8 cellular contexts compared by ENCODE assay signal in genomic region chr1:25774921-25775774, GRCh38. TPM values are rescaled to one million over a fixed set of nuclear protein-coding genes. Genes with fewer than 3 reads are reported as not detected.
A peak's percentile ranks its signal among the peaks of the same experiment; 100 is the strongest.
DNase-seq lines count a peak whose midpoint lies in the region; ATAC-seq lines count a peak whose summit lies in the region.

No MANE protein-coding gene starts in this region.

- DNase-seq in G401 (ENCODE audit: low spot score), result peak; percentile 69
- peak; percentile 23 for DNase-seq in NCI-H524 treated with DMSO at 0.1 percent for 48 hours (lab: John Stamatoyannopoulos, UW)
- DNase-seq in activated T-cell treated with anti-CD3 and anti-CD28 coated beads, Interleukin-2, amount 50 U/mL, for 4 hours, result peak; percentile 82
- DNase-seq in neuronal stem cell (ENCODE audit: low spot score), result no peak
- no peak for DNase-seq in iPS-NIHi7 (ENCODE audit: extremely low spot score)

- H2BK120ac ChIP-seq in neuronal stem cell (ENCODE audit: low read depth, low read length), result no peak overlapping the region

- no peak overlapping the region for H3K4me2 ChIP-seq in neuronal stem cell (ENCODE audit: insufficient read depth, low read length, poor library complexity, severe bottlenecking)

- H3K36me3 ChIP-seq in neuronal stem cell (replicated peaks in 1 of 2; ENCODE audit: control insufficient read depth in 2 of 2, insufficient read depth in 2 of 2, low read length in 2 of 2), result no peaks in the 10 kb centered on the region

- no peaks in the 10 kb centered on the region for H3K79me1 ChIP-seq in neuronal stem cell (ENCODE audit: low read depth, low read length)

- H2AFZ ChIP-seq in neuronal stem cell (ENCODE audit: low read length), result no peak overlapping the region

- no peak overlapping the region for H4K91ac ChIP-seq in neuronal stem cell (ENCODE audit: low read depth, low read length, poor library complexity)

- no peak overlapping the region for H3K4me3 ChIP-seq in neuronal stem cell (ENCODE audit: low read length in 2 of 2)

- no peaks in the 10 kb centered on the region for H3K27me3 Mint-ChIP-seq in activated T-cell treated with anti-CD3 and anti-CD28 coated beads, Interleukin-2, amount 50 U/mL, for 4 hours (ENCODE audit: low read depth)

- peak overlapping the region; percentile 39 for H3K4me3 Mint-ChIP-seq in activated T-cell treated with anti-CD3 and anti-CD28 coated beads, Interleukin-2, amount 50 U/mL, for 4 hours

- peak overlapping the region; percentile 60 for H3K18ac ChIP-seq in neuronal stem cell (ENCODE audit: low read length)

- H3K27ac ChIP-seq in neuronal stem cell (replicated peaks; ENCODE audit: low read length), result no peak overlapping the region

- H3K4ac ChIP-seq in neuronal stem cell (ENCODE audit: low read length), result no peak overlapping the region

- H2BK12ac ChIP-seq in neuronal stem cell (ENCODE audit: low read length), result peak overlapping the region; percentile 52

- no peak overlapping the region for H3K23ac ChIP-seq in neuronal stem cell (ENCODE audit: low read depth, low read length, poor library complexity)

- H3K14ac ChIP-seq in neuronal stem cell (ENCODE audit: low read length), result no peak overlapping the region

- no peaks in the 10 kb centered on the region for H3K9me3 Mint-ChIP-seq in activated T-cell treated with anti-CD3 and anti-CD28 coated beads, Interleukin-2, amount 50 U/mL, for 4 hours

- no peak overlapping the region for H4K8ac ChIP-seq in neuronal stem cell (ENCODE audit: low read depth, low read length)

- peaks cover 60% of the 10 kb centered on the region for H3K4me1 Mint-ChIP-seq in activated T-cell treated with anti-CD3 and anti-CD28 coated beads, Interleukin-2, amount 50 U/mL, for 4 hours (ENCODE audit: low read depth)

- ATAC-seq in activated T-cell treated with anti-CD3 and anti-CD28 coated beads, Interleukin-2, amount 50 U/mL, for 4 hours, result peak; percentile 83 to 88
- ATAC-seq in GM21515 (IDR thresholded peaks at IDR 0.05; ENCODE audit: unreplicated experiment) (no peak), GM21576 (IDR thresholded peaks at IDR 0.05; ENCODE audit: unreplicated experiment) (no peak), GM19324 (IDR thresholded peaks at IDR 0.05; ENCODE audit: low FRiP score, unreplicated experiment) (no peak)

- H2BK5ac ChIP-seq in neuronal stem cell (ENCODE audit: low read length), result no peak overlapping the region

- no peaks in the 10 kb centered on the region for H3K27me3 ChIP-seq in neuronal stem cell (ENCODE audit: control insufficient read depth in 3 of 3, insufficient read depth in 3 of 3, low read depth in 1 of 3, low read length in 3 of 3)

- peak overlapping the region; percentile 14 for H2AK5ac ChIP-seq in neuronal stem cell (ENCODE audit: low read depth, low read length)

- H3K9ac ChIP-seq in neuronal stem cell (ENCODE audit: low read depth, low read length, poor library complexity), result peak overlapping the region; percentile 50

- in situ Hi-C loops in G401 (cut with HindIII; ENCODE audit: low sequenced_read_pairs), result no loop called here

- WGBS in neuronal stem cell (ENCODE audit: extremely low coverage in 2 of 2, insufficient read length in 2 of 2, insufficient replicate concordance in 1 of 2), 2 donors, result no CpG with 5 or more reads among the region's 16 CpGs

- no peaks in the 10 kb centered on the region for H3K9me3 ChIP-seq in neuronal stem cell (replicated peaks in 1 of 2; ENCODE audit: control insufficient read depth in 2 of 2, insufficient read depth in 1 of 2, low read depth in 1 of 2, low read length in 2 of 2)

- H3K36me3 Mint-ChIP-seq in activated T-cell treated with anti-CD3 and anti-CD28 coated beads, Interleukin-2, amount 50 U/mL, for 4 hours (ENCODE audit: insufficient read depth), result peaks cover 12% of the 10 kb centered on the region

- no peak overlapping the region for H2BK15ac ChIP-seq in neuronal stem cell (ENCODE audit: low read length)

- H3K4me1 ChIP-seq in neuronal stem cell (ENCODE audit: control insufficient read depth in 2 of 2, insufficient read depth in 1 of 2, low read depth in 1 of 2, low read length in 2 of 2), result peaks cover 21 to 34% of the 10 kb centered on the region in 2 donors

RNA-seq across cellular contexts. Expression of gene SELENON, which starts 24.8 kb away (rescaled TPM):
- 22.8 and 31.9 TPM in 2 replicates for total RNA-seq in G401 (2014; rRNA removed; shearing (Covaris generic))
- total RNA-seq in activated T-cell treated with anti-CD3 and anti-CD28 coated beads, Interleukin-2, amount 50 U/mL, for 4 hours, result 10 to 100 TPM; 18.9 to 23.8 (median 22.2) TPM
- polyA plus RNA-seq in neuronal stem cell (2013, experiment 1 of 2), result 92.8 TPM
- polyA plus RNA-seq in neuronal stem cell (2013, experiment 2 of 2), result 91.3 TPM

RNA-seq across cellular contexts. Expression of gene MTFR1L, which starts 44.6 kb away (rescaled TPM):
- 21.0 and 32.6 TPM in 2 replicates for total RNA-seq in G401 (2014; rRNA removed; shearing (Covaris generic))
- 10 to 100 TPM; 27.7 to 37.4 (median 35.5) TPM for total RNA-seq in activated T-cell treated with anti-CD3 and anti-CD28 coated beads, Interleukin-2, amount 50 U/mL, for 4 hours
- polyA plus RNA-seq in neuronal stem cell (2013, experiment 1 of 2), result 32.0 TPM
- 30.2 TPM for polyA plus RNA-seq in neuronal stem cell (2013, experiment 2 of 2)

Comparison
In these comparisons a context has a peak if more than half of its experiments do, and no peak if none do; other contexts are left out.
1. DNase-seq: peak in G401 (single experiment), NCI-H524 treated with DMSO at 0.1 percent for 48 hours (single experiment) and activated T-cell treated with anti-CD3 and anti-CD28 coated beads, Interleukin-2, amount 50 U/mL, for 4 hours (single experiment); none in neuronal stem cell (single experiment) and iPS-NIHi7 (single experiment).
2. ATAC-seq: peak in activated T-cell treated with anti-CD3 and anti-CD28 coated beads, Interleukin-2, amount 50 U/mL, for 4 hours (2 of 2); none in GM21515 (single experiment), GM21576 (single experiment) and GM19324 (single experiment).